ENCODE assay signal across 24 cellular contexts in genomic region chr14:94933411-94933964, GRCh38.
DNase-seq lines count a peak whose midpoint lies in the region; TF ChIP-seq lines count a peak whose summit lies in the region.
"Had no signal": no experiment of that assay in that cellular context is flagged by ENCODE, and none has a peak within 500 bp of the region (broad histone marks: within the 10 kb centered on the region; RNA-seq: fewer than 3 reads in every experiment).

No MANE protein-coding gene starts in this region.

- H3K27me3 ChIP-seq in adrenal gland (no peaks in the 10 kb centered on the region), muscle layer of colon (ENCODE audit: control insufficient read depth in 1 of 2, insufficient read depth in 2 of 2, low read length in 2 of 2) (no peaks in the 10 kb centered on the region), smooth muscle cell (ENCODE audit: low read depth) (no peaks in the 10 kb centered on the region)
- H3K27me3 ChIP-seq: MG63 had no signal

- no peak overlapping the region for H3K4me3 ChIP-seq in AG10803 (ENCODE audit: low read length)
- H3K4me3 ChIP-seq in adrenal gland = no peak overlapping the region
- H3K4me3 ChIP-seq in muscle layer of colon (ENCODE audit: low read depth in 1 of 2, low read length in 2 of 2) = no peak overlapping the region
- no peak overlapping the region for H3K4me3 ChIP-seq in smooth muscle cell
- H3K4me3 ChIP-seq: GM12878, MG63 had no signal

- intact Hi-C loops in adrenal gland (cut with DNase I) = no loop called here

- no peaks in the 10 kb centered on the region for H3F3A ChIP-seq in smooth muscle cell (ENCODE audit: low read depth)

- no peaks in the 10 kb centered on the region for H3K36me3 ChIP-seq in adrenal gland (replicated peaks in 1 of 2)
- no peaks in the 10 kb centered on the region for H3K36me3 ChIP-seq in muscle layer of colon (ENCODE audit: insufficient read depth, low read length)
- H3K36me3 ChIP-seq in smooth muscle cell (ENCODE audit: low read depth) = no peaks in the 10 kb centered on the region
- H3K36me3 ChIP-seq: MG63 had no signal

- WGBS in adrenal gland, 4 donors = 41 to 51% (median 47%) methylated on average over 7 of the region's 7 CpGs
- 79% methylated on average over 7 of the region's 7 CpGs for WGBS in smooth muscle cell (ENCODE audit: low lambda C conversion rate)

- H3K79me2 ChIP-seq in smooth muscle cell (ENCODE audit: low read depth) = no peaks in the 10 kb centered on the region

- TF ChIP-seq CTCF in AG10803 (conservative IDR thresholded peaks at IDR 0.05; ENCODE audit: low read length) (no peak), adrenal gland (IDR thresholded peaks at IDR 0.05) (no peak), smooth muscle cell (IDR thresholded peaks at IDR 0.05; ENCODE audit: borderline replicate concordance, insufficient read depth, poor library complexity, severe bottlenecking) (no peak)

- no peak overlapping the region for H2AFZ ChIP-seq in smooth muscle cell (ENCODE audit: low read depth)

- no peak for TF ChIP-seq POLR2A in adrenal gland (IDR thresholded peaks at IDR 0.05)

- H3K4me1 ChIP-seq in adrenal gland (replicated peaks in 1 of 2) = peaks cover 11 to 17% of the 10 kb centered on the region in 2 donors
- H3K4me1 ChIP-seq in muscle layer of colon (ENCODE audit: insufficient read depth, low read length) = peaks cover 42% of the 10 kb centered on the region
- no peaks in the 10 kb centered on the region for H3K4me1 ChIP-seq in smooth muscle cell (ENCODE audit: low read depth)

- no peak overlapping the region for H3K4me2 ChIP-seq in smooth muscle cell

- DNase-seq in AG10803 (ENCODE audit: low read depth) = peak; percentile 88
- peak; percentile 44 for DNase-seq in GM04504 (ENCODE audit: low read depth)
- DNase-seq in adrenal gland = peak in 4 of 7 donors; percentile 19 to 53 (median 31)
- no peak for DNase-seq in germinal center (ENCODE audit: low spot score)
- no peak for DNase-seq in COR-L47 (lab: John Stamatoyannopoulos, UW)
- no peak for DNase-seq in smooth muscle cell (lab: John Stamatoyannopoulos, UW; ENCODE audit: unreplicated experiment)
- no peak for DNase-seq in NCI-H1105 treated with DMSO at 0.1 percent for 48 hours (lab: John Stamatoyannopoulos, UW)
- DNase-seq: C1 segment of cervical spinal cord; Calu3; CD8-positive, alpha-beta T cell; DMS153; GDM1; H9; HFFc6; Kasumi-1; MG63; NCI-H1417 treated with DMSO at 0.1 percent for 48 hours; NCI-H187 treated with DMSO at 0.1 percent for 48 hours; NCI-H2227 treated with DMSO at 0.1 percent for 48 hours; NCI-H510A treated with DMSO at 0.1 percent for 48 hours; NCI-H774; NK-92 treated with Interleukin-12 subunit alpha and Interleukin-12 subunit beta, amount 100 ng/mL, for 24 hours had no signal

- H3K27ac ChIP-seq in adrenal gland (no peak overlapping the region), muscle layer of colon (ENCODE audit: low read depth, low read length) (peak overlapping the region; percentile 10), smooth muscle cell (ENCODE audit: low read depth) (no peak overlapping the region)

- H3K9me3 ChIP-seq in adrenal gland (replicated peaks in 1 of 3) = no peaks in the 10 kb centered on the region
- no peaks in the 10 kb centered on the region for H3K9me3 ChIP-seq in muscle layer of colon (ENCODE audit: low read length)
- no peaks in the 10 kb centered on the region for H3K9me3 ChIP-seq in smooth muscle cell (replicated peaks; ENCODE audit: low read depth)
- H3K9me3 ChIP-seq: MG63 had no signal

- H4K20me1 ChIP-seq in smooth muscle cell (ENCODE audit: low read depth) = no peaks in the 10 kb centered on the region

- H3K9ac ChIP-seq in muscle layer of colon (ENCODE audit: low read length) (no peak overlapping the region), smooth muscle cell (ENCODE audit: low read depth) (no peak overlapping the region)

Comparison
In these comparisons a context has a peak if more than half of its experiments do, and no peak if none do; other contexts are left out.
1. DNase-seq: peak in AG10803 (single experiment), GM04504 (single experiment) and adrenal gland (4 of 7); none in germinal center (single experiment), COR-L47 (single experiment), smooth muscle cell (single experiment) and NCI-H1105 treated with DMSO at 0.1 percent for 48 hours (single experiment).